In genomic region chr10:21130108-21130507, GRCh38 we compare ENCODE assay signal across 1 cellular context.
TF ChIP-seq lines count a peak whose summit lies in the region.

No MANE protein-coding gene starts in this region.

TF ChIP-seq in K562, 482 proteins besides CTCF, POLR2A, EP300 and RAD21 (continued from another document and continues in another):
- no peak for TF ChIP-seq HMGN3 (IDR thresholded peaks at IDR 0.05; ENCODE audit: borderline replicate concordance, extremely low read depth, insufficient read length, low read depth, low read length)
- no peak for TF ChIP-seq ATF6 (CRISPR knock-in tag; IDR thresholded peaks at IDR 0.05)
- peak; percentile 96 for TF ChIP-seq SOX6 (IDR thresholded peaks at IDR 0.05)
- TF ChIP-seq TSHZ1 (CRISPR knock-in tag; IDR thresholded peaks at IDR 0.05): no peak
- TF ChIP-seq RFX1 (IDR thresholded peaks at IDR 0.05): no peak
- TF ChIP-seq RBFOX2 (IDR thresholded peaks at IDR 0.05; ENCODE audit: low read depth, low read length): no peak
- no peak for TF ChIP-seq SAP30 (IDR thresholded peaks at IDR 0.05; ENCODE audit: borderline replicate concordance, insufficient read depth, low read depth, low read length, poor library complexity, severe bottlenecking)
- peak; percentile 93 for TF ChIP-seq ARID3A (IDR thresholded peaks at IDR 0.05; ENCODE audit: borderline replicate concordance, low read depth, low read length)
- TF ChIP-seq ZNF217 (CRISPR knock-in tag; IDR thresholded peaks at IDR 0.05): no peak
- peak in 1 of 2 experiments; percentile 85; a peak in 1 of 4 replicates for TF ChIP-seq TBL1XR1 (IDR thresholded peaks at IDR 0.05; ENCODE audit: low read length in 2 of 2)
- no peak for TF ChIP-seq GTF2A2 (tag; IDR thresholded peaks at IDR 0.05)
- TF ChIP-seq L3MBTL2 (IDR thresholded peaks at IDR 0.05): no peak
- TF ChIP-seq ETV5 (CRISPR knock-in tag; IDR thresholded peaks at IDR 0.05; ENCODE audit: low read depth): no peak
- no peak for TF ChIP-seq NEUROD1 (IDR thresholded peaks at IDR 0.05; ENCODE audit: borderline replicate concordance, low read depth, low read length, partially characterized antibody)
- TF ChIP-seq PATZ1 (CRISPR knock-in tag; IDR thresholded peaks at IDR 0.05; ENCODE audit: borderline replicate concordance): no peak
- TF ChIP-seq ZNF239 (CRISPR knock-in tag; IDR thresholded peaks at IDR 0.05): no peak
- TF ChIP-seq CUX1 (CRISPR knock-in tag; IDR thresholded peaks at IDR 0.05): no peak; the same call in 1 of the 2 replicates
- no peak for TF ChIP-seq BRCA1 (IDR thresholded peaks at IDR 0.05)
- no peak for TF ChIP-seq BRCA1 (CRISPR knock-in tag; IDR thresholded peaks at IDR 0.05)
- TF ChIP-seq MIER1 (IDR thresholded peaks at IDR 0.05; ENCODE audit: low read depth): no peak
- TF ChIP-seq SLC30A9 (CRISPR knock-in tag; IDR thresholded peaks at IDR 0.05): no peak
- TF ChIP-seq RUNX1 (IDR thresholded peaks at IDR 0.05; ENCODE audit: low read depth): no peak
- TF ChIP-seq NCOA4 (IDR thresholded peaks at IDR 0.05; ENCODE audit: partially characterized antibody): no peak
- TF ChIP-seq E2F5 (CRISPR knock-in tag; IDR thresholded peaks at IDR 0.05): no peak
- TF ChIP-seq ZNF696 (CRISPR knock-in tag; conservative IDR thresholded peaks at IDR 0.05): no peak
- no peak for TF ChIP-seq LARP7 (IDR thresholded peaks at IDR 0.05)
- TF ChIP-seq SMARCE1 (IDR thresholded peaks at IDR 0.05): peak; percentile 58; the same call in 1 of the 2 replicates
- no peak for TF ChIP-seq CREM (IDR thresholded peaks at IDR 0.05; ENCODE audit: low read depth)
- peak; percentile 6 to 39; a peak in 2 of 4 replicates for TF ChIP-seq MNT (conservative IDR thresholded peaks at IDR 0.05)
- TF ChIP-seq RNF219 (CRISPR knock-in tag; IDR thresholded peaks at IDR 0.05): no peak
- TF ChIP-seq ETS2 (tag; IDR thresholded peaks at IDR 0.05; ENCODE audit: borderline replicate concordance, poor library complexity, severe bottlenecking): no peak
- TF ChIP-seq LEF1 (IDR thresholded peaks at IDR 0.05): peak; percentile 92
- 0 out of 2 replicates have a peak, but pooled peaks have one; percentile 56 for TF ChIP-seq ZNF766 (CRISPR knock-in tag; conservative IDR thresholded peaks at IDR 0.05)
- TF ChIP-seq NFATC3 (IDR thresholded peaks at IDR 0.05): 0 out of 2 replicates have a peak, but pooled peaks have one; percentile 32
- TF ChIP-seq NCOR1 (IDR thresholded peaks at IDR 0.05): peak; percentile 92
- TF ChIP-seq ZC3H4 (CRISPR knock-in tag; IDR thresholded peaks at IDR 0.05; ENCODE audit: borderline replicate concordance): no peak
- no peak for TF ChIP-seq FOXK1 (CRISPR knock-in tag; IDR thresholded peaks at IDR 0.05; ENCODE audit: borderline replicate concordance)
- TF ChIP-seq MAFF (IDR thresholded peaks at IDR 0.05; ENCODE audit: low read length): no peak
- TF ChIP-seq CXXC5 (CRISPR knock-in tag; IDR thresholded peaks at IDR 0.05): peak; percentile 35
- no peak for TF ChIP-seq TARDBP (IDR thresholded peaks at IDR 0.05)
- TF ChIP-seq KLF13 (tag; IDR thresholded peaks at IDR 0.05; ENCODE audit: borderline replicate concordance, low read depth): no peak
- TF ChIP-seq SNIP1 (IDR thresholded peaks at IDR 0.05; ENCODE audit: low read depth): no peak; the same call in 1 of the 2 replicates
- no peak for TF ChIP-seq RBM34 (IDR thresholded peaks at IDR 0.05; ENCODE audit: borderline replicate concordance, insufficient read depth, low read length)
- peak; percentile 56; the same call in 1 of the 2 replicates for TF ChIP-seq POLR2AphosphoS5 (IDR thresholded peaks at IDR 0.05; ENCODE audit: control insufficient read depth, insufficient read depth, low read depth, low read length)
- TF ChIP-seq RB1 (IDR thresholded peaks at IDR 0.05; ENCODE audit: low read depth): no peak
- peak in 1 of 2 experiments; percentile 64; a peak in 2 of 4 replicates for TF ChIP-seq FOXA3 (CRISPR knock-in tag; conservative IDR thresholded peaks at IDR 0.05 in 1 of 2, IDR thresholded peaks at IDR 0.05 in 1 of 2)
- TF ChIP-seq FUS (optimal IDR thresholded peaks at IDR 0.05; ENCODE audit: low read depth, low read length): no peak
- TF ChIP-seq NR4A1 (CRISPR knock-in tag; IDR thresholded peaks at IDR 0.05): no peak
- no peak for TF ChIP-seq NR4A1 (tag; IDR thresholded peaks at IDR 0.05)
- TF ChIP-seq SIX5 (IDR thresholded peaks at IDR 0.05; ENCODE audit: borderline replicate concordance in 1 of 2, insufficient read depth in 1 of 2, low read depth in 1 of 2, low read length in 2 of 2): no peak
